In genomic region chr14:35533357-35534129, GRCh38 we compare ENCODE assay signal across 1 cellular context.
A peak's percentile ranks its signal among the peaks of the same experiment; 100 is the strongest.
TF ChIP-seq lines count a peak whose summit lies in the region.

No MANE protein-coding gene starts in this region.

TF ChIP-seq in HepG2, 621 proteins besides CTCF, POLR2A, EP300 and RAD21 (continued from another document and continues in another):
- TF ChIP-seq ETS1 (CRISPR knock-in tag; IDR thresholded peaks at IDR 0.05) (peak; percentile 79; the same call in 1 of the 2 replicates), NCOA2 (CRISPR knock-in tag; IDR thresholded peaks at IDR 0.05) (peak; percentile 34; the same call in 1 of the 2 replicates), MAFG (CRISPR knock-in tag; IDR thresholded peaks at IDR 0.05) (no peak), GLI4 (CRISPR knock-in tag; IDR thresholded peaks at IDR 0.05; ENCODE audit: borderline replicate concordance) (no peak; the same call in 1 of the 2 replicates), GTF2F1 (IDR thresholded peaks at IDR 0.05; ENCODE audit: low read length) (0 out of 2 replicates have a peak, but pooled peaks have one; percentile 2), BHLHE40 (IDR thresholded peaks at IDR 0.05; ENCODE audit: low read length) (no peak), GTF3A (CRISPR knock-in tag; conservative IDR thresholded peaks at IDR 0.05) (no peak), IRF1 (CRISPR knock-in tag; IDR thresholded peaks at IDR 0.05; ENCODE audit: low read depth) (peak; percentile 79), SNAPC5 (CRISPR knock-in tag; IDR thresholded peaks at IDR 0.05; ENCODE audit: borderline replicate concordance) (no peak), ZNF451 (CRISPR knock-in tag; IDR thresholded peaks at IDR 0.05) (peak; percentile 97), HIVEP1 (CRISPR knock-in tag; IDR thresholded peaks at IDR 0.05) (peak; percentile 86; the same call in 1 of the 2 replicates), HMGA1 (CRISPR knock-in tag; conservative IDR thresholded peaks at IDR 0.05) (no peak), ZNF260 (CRISPR knock-in tag; IDR thresholded peaks at IDR 0.05; ENCODE audit: borderline replicate concordance, low read depth) (no peak), SSRP1 (CRISPR knock-in tag; IDR thresholded peaks at IDR 0.05) (peak; percentile 64; the same call in 1 of the 2 replicates), ZNF790 (CRISPR knock-in tag; IDR thresholded peaks at IDR 0.05; ENCODE audit: borderline replicate concordance) (peak; percentile 95), ZNF354B (CRISPR knock-in tag; IDR thresholded peaks at IDR 0.05) (peak; percentile 94; the same call in 1 of the 2 replicates), ZNF414 (CRISPR knock-in tag; IDR thresholded peaks at IDR 0.05) (no peak), ATM (IDR thresholded peaks at IDR 0.05; ENCODE audit: borderline replicate concordance) (no peak), SAP130 (CRISPR knock-in tag; IDR thresholded peaks at IDR 0.05; ENCODE audit: low read depth) (peak; percentile 75), ZNF232 (CRISPR knock-in tag; IDR thresholded peaks at IDR 0.05; ENCODE audit: borderline replicate concordance) (peak; percentile 62; the same call in 1 of the 2 replicates), FOXO1 (CRISPR knock-in tag; IDR thresholded peaks at IDR 0.05) (peak; percentile 27), PHB2 (IDR thresholded peaks at IDR 0.05; ENCODE audit: partially characterized antibody) (no peak), FOXA3 (CRISPR knock-in tag; IDR thresholded peaks at IDR 0.05) (no peak; the same call in 1 of the 2 replicates), YY1 (IDR thresholded peaks at IDR 0.05; ENCODE audit: insufficient read depth, insufficient replicate concordance, low read depth, low read length) (no peak), ZNF235 (CRISPR knock-in tag; IDR thresholded peaks at IDR 0.05; ENCODE audit: borderline replicate concordance) (no peak; the same call in 1 of the 2 replicates), XRCC5 (optimal IDR thresholded peaks at IDR 0.05; ENCODE audit: low read length) (no peak), ZNF292 (CRISPR knock-in tag; IDR thresholded peaks at IDR 0.05; ENCODE audit: borderline replicate concordance, low read depth) (peak; percentile 62), TRAFD1 (CRISPR knock-in tag; IDR thresholded peaks at IDR 0.05; ENCODE audit: borderline replicate concordance) (no peak), HES4 (CRISPR knock-in tag; IDR thresholded peaks at IDR 0.05; ENCODE audit: borderline replicate concordance) (peak; percentile 94), ZNF720 (CRISPR knock-in tag; IDR thresholded peaks at IDR 0.05) (0 out of 2 replicates have a peak, but pooled peaks have one; percentile 82), NRL (CRISPR knock-in tag; IDR thresholded peaks at IDR 0.05; ENCODE audit: borderline replicate concordance) (peak; percentile 89), ZNF563 (CRISPR knock-in tag; IDR thresholded peaks at IDR 0.05) (peak; percentile 99), ZNF609 (CRISPR knock-in tag; IDR thresholded peaks at IDR 0.05; ENCODE audit: borderline replicate concordance) (peak; percentile 75; the same call in 1 of the 2 replicates), FOXK2 (IDR thresholded peaks at IDR 0.05) (no peak), CERS6 (CRISPR knock-in tag; IDR thresholded peaks at IDR 0.05) (no peak; the same call in none of the 2 replicates), ZNF296 (CRISPR knock-in tag; conservative IDR thresholded peaks at IDR 0.05) (no peak), HOXA3 (CRISPR knock-in tag; IDR thresholded peaks at IDR 0.05) (peak; percentile 72; the same call in 1 of the 2 replicates), ELK4 (CRISPR knock-in tag; IDR thresholded peaks at IDR 0.05; ENCODE audit: borderline replicate concordance) (no peak; the same call in 1 of the 2 replicates), SNAI1 (CRISPR knock-in tag; IDR thresholded peaks at IDR 0.05; ENCODE audit: borderline replicate concordance) (peak; percentile 88; the same call in 1 of the 2 replicates), KMT2A (CRISPR knock-in tag; IDR thresholded peaks at IDR 0.05) (peak; percentile 91; the same call in 1 of the 2 replicates), REST (IDR thresholded peaks at IDR 0.05; ENCODE audit: borderline replicate concordance in 1 of 2, low read depth in 1 of 2, low read length in 2 of 2) (no peak), YEATS2 (CRISPR knock-in tag; IDR thresholded peaks at IDR 0.05; ENCODE audit: borderline replicate concordance) (no peak), ZNF251 (CRISPR knock-in tag; IDR thresholded peaks at IDR 0.05) (no peak; the same call in 1 of the 2 replicates), GRHL1 (CRISPR knock-in tag; conservative IDR thresholded peaks at IDR 0.05) (no peak), TCF7 (IDR thresholded peaks at IDR 0.05; ENCODE audit: low read depth) (no peak), PRPF4 (IDR thresholded peaks at IDR 0.05; ENCODE audit: low read depth, low read length, poor library complexity, severe bottlenecking) (no peak)
